8 cellular contexts compared by ENCODE assay signal in the genomic region with DNA sequence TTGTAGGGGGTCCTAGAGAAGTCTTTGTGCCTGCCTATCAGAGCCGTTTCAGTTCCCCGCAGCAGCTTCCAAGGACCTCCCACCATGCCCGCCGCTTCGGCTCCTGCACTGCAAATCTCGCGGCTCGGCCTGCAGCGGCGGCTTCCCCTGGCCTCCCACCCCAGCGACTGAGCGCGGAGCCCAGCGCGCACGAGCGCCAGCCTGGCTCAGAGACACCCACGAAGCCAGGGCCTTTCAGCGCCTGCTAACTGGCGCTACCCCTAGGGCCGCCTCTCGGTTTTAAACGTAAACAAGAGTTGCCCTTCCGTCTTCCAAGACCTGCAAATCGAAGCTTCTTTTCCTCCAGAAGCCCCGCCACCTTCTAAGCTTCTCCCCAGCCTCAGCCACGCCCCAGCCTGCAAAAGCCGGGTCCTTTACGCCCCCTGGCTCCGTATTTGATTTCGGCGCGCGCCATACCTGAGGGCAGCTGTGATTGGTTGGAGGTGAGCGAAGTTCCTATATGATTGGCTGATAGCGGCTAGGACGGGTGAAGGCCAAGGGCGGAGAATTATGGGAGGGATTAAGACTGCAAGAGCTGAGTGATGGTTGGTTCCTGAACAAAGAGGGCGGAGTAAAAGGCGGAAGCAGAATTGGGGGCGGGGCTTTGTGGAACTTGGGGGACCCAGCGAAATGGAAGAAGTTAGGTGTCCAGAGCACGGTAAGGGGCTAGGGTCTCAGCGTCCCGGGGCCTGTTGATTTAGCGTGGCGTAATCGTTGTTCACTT. TPM values are rescaled to one million over a fixed set of nuclear protein-coding genes. Genes with fewer than 3 reads are reported as not detected.
DNase-seq lines count a peak whose midpoint lies in the region; ATAC-seq and TF ChIP-seq lines count a peak whose summit lies in the region.

Gene TTF2, plus strand, starts transcription at position 649 of the 763 bp plus-strand sequence. Its CDS starts 21 bp downstream, at position 670.

- peak within 1 kb of the TSS; percentile 91 for H3K4me3 ChIP-seq in Jurkat, Clone E6-1 (ENCODE audit: low read length)
- peak within 1 kb of the TSS; percentile 89 for H3K4me3 ChIP-seq in PC-3 (ENCODE audit: low read length)
- H3K4me3 ChIP-seq in muscle layer of colon (ENCODE audit: low read depth in 1 of 2, low read length in 2 of 2): peak within 1 kb of the TSS; percentile 73 to 90

- H4K20me1 ChIP-seq in PC-3 (ENCODE audit: low read length): no peaks in the 10 kb centered on the region

- no peaks in the 10 kb centered on the region for H3F3A ChIP-seq in PC-3 (ENCODE audit: low read length, unreplicated experiment)

- no peaks in the 10 kb centered on the region for H3K9me2 ChIP-seq in PC-3 (replicated peaks; ENCODE audit: low read length)

- peak within 1 kb of the TSS; percentile 91 for H2AFZ ChIP-seq in PC-3 (ENCODE audit: low read length)

- CTCF ChIA-PET in PC-3 (lab: Charles Lee): interaction anchor here (0.6 to 1.2 kb wide), 6 partner anchors 62 to 491 kb away, joined by 3 to 6 read pairs (median 5); no protein-coding TSS in a partner anchor

- intact Hi-C loops in PC-3 (cut with micrococcal nuclease): loop anchor here (1.0 to 10.0 kb wide), 4 partner anchors 61 to 695 kb away; partner anchors contain the start of gene TRIM45

- no peaks in the 10 kb centered on the region; the same call in 1 of the 2 replicates for H3K36me3 ChIP-seq in PC-3 (ENCODE audit: low read depth, low read length)
- H3K36me3 ChIP-seq in muscle layer of colon (ENCODE audit: insufficient read depth, low read length): no peaks in the 10 kb centered on the region

- H3K79me2 ChIP-seq in PC-3 (ENCODE audit: low read length): peaks cover 27% of the 10 kb centered on the region; the same call in 1 of the 2 replicates

- no peak for TF ChIP-seq CTCF in PC-3 (conservative IDR thresholded peaks at IDR 0.05; ENCODE audit: low read depth, low read length)

- H3K4me1 ChIP-seq in PC-3 (ENCODE audit: insufficient read depth, low read length) (peaks cover 14% of the 10 kb centered on the region), muscle layer of colon (ENCODE audit: insufficient read depth, low read length) (peaks cover 5% of the 10 kb centered on the region)

- DNase-seq in DMS53 (lab: John Stamatoyannopoulos, UW) (peak; percentile 95), PC-3 (peak; percentile 98), activated T-cell treated with anti-CD3 and anti-CD28 coated beads for 48 hours (ENCODE audit: low read depth) (peak; percentile 91)
- DNase-seq in Jurkat, Clone E6-1 (ENCODE audit: low read depth, low spot score): peak; percentile 100
- DNase-seq in stimulated activated CD8-positive, alpha-beta memory T cell treated with anti-CD3 and anti-CD28 coated beads, Interleukin-7, amount 100 ng/mL, for 1 hour (ENCODE audit: low read depth in 2 of 2): peak; percentile 88 to 93

- peak within 1 kb of the TSS; percentile 68 for H3K27ac ChIP-seq in PC-3 (ENCODE audit: low read length)
- peak within 1 kb of the TSS; percentile 67 for H3K27ac ChIP-seq in muscle layer of colon (ENCODE audit: low read depth, low read length)

- H3K4me2 ChIP-seq in PC-3 (ENCODE audit: low read length): peak within 1 kb of the TSS; percentile 89

- H3K27me3 ChIP-seq in PC-3 (ENCODE audit: low read length): no peaks in the 10 kb centered on the region
- H3K27me3 ChIP-seq in muscle layer of colon (ENCODE audit: control insufficient read depth in 1 of 2, insufficient read depth in 2 of 2, low read length in 2 of 2): no peaks in the 10 kb centered on the region

- POLR2A ChIA-PET in PC-3 (lab: Charles Lee; ENCODE audit: unreplicated experiment): interaction anchor here (0.6 to 0.7 kb wide), 4 partner anchors 33 to 913 kb away, joined by 3 to 5 read pairs (median 4); no protein-coding TSS in a partner anchor

- H3K9ac ChIP-seq in PC-3 (ENCODE audit: low read length) (peak within 1 kb of the TSS; percentile 77), muscle layer of colon (ENCODE audit: low read length) (peak within 1 kb of the TSS; percentile 33)

- H3K9me3 ChIP-seq in PC-3 (ENCODE audit: low read length): no peaks in the 10 kb centered on the region
- H3K9me3 ChIP-seq in muscle layer of colon (ENCODE audit: low read length): no peaks in the 10 kb centered on the region

- ATAC-seq in GM21717 (IDR thresholded peaks at IDR 0.05; ENCODE audit: unreplicated experiment) (peak; percentile 93), PC-3 (peak; percentile 96), esophagus mucosa (peak; percentile 99)

- BruUV-seq in PC-3 (replicated peaks; lab: Mats Ljungman, UMichigan): no TSS peak

RNA-seq across cellular contexts. Expression of gene TTF2, which starts in this region (rescaled TPM):
- polyA plus RNA-seq in Jurkat, Clone E6-1 (2012; ENCODE audit: insufficient read depth, insufficient read length): 113 TPM
- total RNA-seq in PC-3 (2014; rRNA removed) (25.1 and 28.8 TPM in 2 replicates), esophagus mucosa (26.2 TPM)

Comparison
In these comparisons a context has a peak if more than half of its experiments do, and no peak if none do; other contexts are left out.
1. Peak in every context shown above with its lines: DNase-seq, ATAC-seq, H3K4me3 ChIP-seq and H3K27ac ChIP-seq.